8 cellular contexts compared by ENCODE assay signal in genomic region chr19:4115050-4115817, GRCh38. TPM values are rescaled to one million over a fixed set of nuclear protein-coding genes. Genes with fewer than 3 reads are reported as not detected.
DNase-seq lines count a peak whose midpoint lies in the region; ATAC-seq and TF ChIP-seq lines count a peak whose summit lies in the region.

No MANE protein-coding gene starts in this region.

- ATAC-seq in GM18505 (IDR thresholded peaks at IDR 0.05; ENCODE audit: unreplicated experiment), result peak; percentile 55
- peak; percentile 48 for ATAC-seq in HG03060 (IDR thresholded peaks at IDR 0.05; ENCODE audit: low read depth, unreplicated experiment)

- no peaks in the 10 kb centered on the region for H3K9me3 ChIP-seq in cardiac muscle cell (ENCODE audit: low read depth)

- peaks cover 12% of the 10 kb centered on the region for H3K36me3 ChIP-seq in cardiac muscle cell

- peak; percentile 24 to 44 for DNase-seq in activated CD4-positive, alpha-beta T cell treated with anti-CD3 and anti-CD28 coated beads for 4 hours
- DNase-seq in cardiac muscle cell (ENCODE audit: low read depth in 1 of 2, low spot score in 1 of 2), result peak in 1 of 2 donors; percentile 82
- peak; percentile 22 to 65 (median 61) for DNase-seq in stimulated activated naive CD4-positive, alpha-beta T cell (lab: John Stamatoyannopoulos, UW)
- DNase-seq in NCI-H2196 (lab: John Stamatoyannopoulos, UW; ENCODE audit: unreplicated experiment), result no peak
- no peak for DNase-seq in NCI-H1417 treated with DMSO at 0.1 percent for 48 hours (lab: John Stamatoyannopoulos, UW)
- DNase-seq in SIG-M5 treated with dmso at 0.1 percent for 504 hours (lab: John Stamatoyannopoulos, UW; ENCODE audit: unreplicated experiment), result no peak

- TF ChIP-seq CTCF in cardiac muscle cell (IDR thresholded peaks at IDR 0.05; ENCODE audit: low read depth, low read length), result no peak

- no peak overlapping the region for H3K4me3 ChIP-seq in cardiac muscle cell

- TF ChIP-seq POLR2A in GM18505 (IDR thresholded peaks at IDR 0.05; ENCODE audit: borderline replicate concordance, extremely low read depth, insufficient read depth, insufficient read length), result peak; percentile 48

- H3K27me3 ChIP-seq in cardiac muscle cell, result no peaks in the 10 kb centered on the region

- peaks cover 11% of the 10 kb centered on the region for H3K4me1 ChIP-seq in cardiac muscle cell (ENCODE audit: low read depth)

- H3K27ac ChIP-seq in cardiac muscle cell, result peak overlapping the region; percentile 70

RNA-seq across cellular contexts. Expression of gene MAP2K2, which starts 8.7 kb away (rescaled TPM):
- 220 and 240 TPM in 2 replicates for total RNA-seq in cardiac muscle cell
- 217 and 219 TPM in 2 replicates for polyA plus RNA-seq in cardiac muscle cell

RNA-seq across cellular contexts. Expression of gene CREB3L3, which starts 38.2 kb away (rescaled TPM):
- not detected in 2 replicates for total RNA-seq in cardiac muscle cell
- polyA plus RNA-seq in cardiac muscle cell, result not detected in 2 replicates

RNA-seq across cellular contexts. Expression of gene ZBTB7A, which starts 48.5 kb away (rescaled TPM):
- total RNA-seq in cardiac muscle cell, result 14.6 and 20.5 TPM in 2 replicates
- 17.2 and 18.6 TPM in 2 replicates for polyA plus RNA-seq in cardiac muscle cell

Comparison
In these comparisons a context has a peak if more than half of its experiments do, and no peak if none do; other contexts are left out.
1. DNase-seq: peak in activated CD4-positive, alpha-beta T cell treated with anti-CD3 and anti-CD28 coated beads for 4 hours (2 of 2) and stimulated activated naive CD4-positive, alpha-beta T cell (6 of 6); none in NCI-H2196 (single experiment), NCI-H1417 treated with DMSO at 0.1 percent for 48 hours (single experiment) and SIG-M5 treated with dmso at 0.1 percent for 504 hours (single experiment).